In the genomic region with DNA sequence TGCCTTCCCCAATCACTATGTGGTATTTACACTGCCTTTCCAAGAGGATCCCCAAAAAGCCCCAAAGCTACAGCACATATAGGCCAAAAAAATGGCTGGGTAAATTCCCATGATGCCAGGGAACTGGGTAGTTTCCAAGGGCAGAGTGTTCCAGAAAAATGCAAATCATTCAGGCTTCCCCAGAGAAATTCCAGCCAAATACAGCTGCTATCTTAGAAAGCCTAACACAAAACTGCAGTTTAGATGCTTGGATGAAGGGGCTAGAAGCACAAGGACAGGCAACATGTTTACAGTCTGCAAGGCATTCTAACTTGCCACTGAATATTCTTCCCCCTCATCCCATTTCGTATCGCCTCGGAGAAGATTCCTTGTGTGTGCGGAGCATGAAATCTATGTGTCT, we compare ENCODE assay signal across 15 cellular contexts. TPM values are rescaled to one million over a fixed set of nuclear protein-coding genes. Genes with fewer than 3 reads are reported as not detected.
DNase-seq lines count a peak whose midpoint lies in the region; ATAC-seq, FAIRE-seq and TF ChIP-seq lines count a peak whose summit lies in the region.
"Had no signal": no experiment of that assay in that cellular context is flagged by ENCODE, and none has a peak within 500 bp of the region (broad histone marks: within the 10 kb centered on the region; RNA-seq: fewer than 3 reads in every experiment).

No MANE protein-coding gene starts in this region.

- CTCF ChIA-PET in CD8-positive, alpha-beta T cell (lab: Charles Lee) = no interaction called here
- CTCF ChIA-PET in GM12878 (lab: Yijun Ruan, JAX) = interaction anchor here (0.6 to 1.2 kb wide), 2 partner anchors 329 to 717 kb away, joined by 3 read pairs; no protein-coding TSS in a partner anchor

- H3K27me3 Mint-ChIP-seq in CD8-positive, alpha-beta T cell (ENCODE audit: low read depth) = no peaks in the 10 kb centered on the region
- H3K27me3 Mint-ChIP-seq in nephron (ENCODE audit: low read depth) = peaks cover 17% of the 10 kb centered on the region

- TF ChIP-seq POLR2A in GM12878 (IDR thresholded peaks at IDR 0.05; ENCODE audit: low read depth, low read length) = no peak

- peaks cover 23% of the 10 kb centered on the region for H3K36me3 Mint-ChIP-seq in CD8-positive, alpha-beta T cell
- H3K36me3 Mint-ChIP-seq in nephron (ENCODE audit: low read depth) = no peaks in the 10 kb centered on the region

- 96% methylated on average over 4 of the region's 4 CpGs for WGBS in GM12878 (ENCODE audit: insufficient coverage, insufficient replicate concordance, low lambda C conversion rate, missing lambda C conversion rate)

- no peak for ATAC-seq in CD8-positive, alpha-beta T cell
- no peak for ATAC-seq in GM12878
- ATAC-seq: left ventricle myocardium superior had no signal

- no TSS peak for BruUV-seq in GM12878 (replicated peaks; lab: Mats Ljungman, UMichigan)

- no peak for TF ChIP-seq CTCF in CD8-positive, alpha-beta T cell (IDR thresholded peaks at IDR 0.05)
- TF ChIP-seq CTCF in GM12878 (IDR thresholded peaks at IDR 0.05 in 2 of 3, conservative IDR thresholded peaks at IDR 0.05 in 1 of 3; ENCODE audit: control insufficient read depth in 2 of 3, extremely low read depth in 1 of 3, insufficient read depth in 1 of 3, low read depth in 3 of 3, low read length in 3 of 3) = no peak
- TF ChIP-seq CTCF in nephron (IDR thresholded peaks at IDR 0.05; ENCODE audit: unreplicated experiment in 3 of 3) = no peak

- peak overlapping the region; percentile 59 for H3K4me2 ChIP-seq in GM12878 (ENCODE audit: control insufficient read depth, insufficient read depth)

- POLR2A ChIA-PET in CD8-positive, alpha-beta T cell (lab: Charles Lee) = no interaction called here
- POLR2A ChIA-PET in GM12878 (lab: Charles Lee) = no interaction called here

- TF ChIP-seq RAD21 in GM12878 (IDR thresholded peaks at IDR 0.05; ENCODE audit: insufficient read depth, low read depth, low read length) = no peak

- no peaks in the 10 kb centered on the region for H3K9me3 ChIP-seq in CD8-positive, alpha-beta T cell (ENCODE audit: low read length)
- H3K9me3 ChIP-seq in HUES6 (ENCODE audit: control insufficient read depth, insufficient read depth, low read depth, low read length) (no peaks in the 10 kb centered on the region; the same call in 1 of the 2 replicates), GM12878 (replicated peaks; ENCODE audit: control insufficient read depth, insufficient read depth, low read length) (no peaks in the 10 kb centered on the region)
- H3K9me3 ChIP-seq: HAP-1 had no signal

- no peaks in the 10 kb centered on the region for H3K36me3 ChIP-seq in CD8-positive, alpha-beta T cell (ENCODE audit: insufficient read depth, low read length)
- H3K36me3 ChIP-seq in HUES6 (ENCODE audit: control insufficient read depth, insufficient read depth, low read length) (no peaks in the 10 kb centered on the region; the same call in 1 of the 2 replicates), GM12878 (ENCODE audit: control insufficient read depth in 2 of 2, insufficient read depth in 2 of 2, low read length in 1 of 2) (no peaks in the 10 kb centered on the region)

- no peaks in the 10 kb centered on the region for H3K9me3 Mint-ChIP-seq in CD8-positive, alpha-beta T cell
- H3K9me3 Mint-ChIP-seq in nephron = no peaks in the 10 kb centered on the region

- no peak for TF ChIP-seq EP300 in GM12878 (IDR thresholded peaks at IDR 0.05; ENCODE audit: borderline replicate concordance in 1 of 2, control insufficient read depth in 1 of 2, low read depth in 2 of 2, low read length in 2 of 2)

- no peaks in the 10 kb centered on the region; the same call in 1 of the 2 replicates for H4K20me1 ChIP-seq in GM12878 (ENCODE audit: control insufficient read depth, insufficient read depth)

- in situ Hi-C loops in GM12878 (cut with MboI) = loop anchor here (5.0 kb wide), 2 partner anchors 143 to 213 kb away; no protein-coding TSS in a partner anchor

- SMC1A ChIA-PET in GM12878 (lab: Charles Lee; ENCODE audit: uncharacterized antibody, unreplicated experiment) = no interaction called here

- intact Hi-C loops in CD8-positive, alpha-beta T cell (cut with DNase I, micrococcal nuclease) = loop anchor here (5.0 to 10.0 kb wide), 4 partner anchors 33 to 1625 kb away; a partner anchor contains a TSS
- intact Hi-C loops in GM12878 (cut with micrococcal nuclease; ENCODE audit: unreplicated experiment) = loop anchor here (5.0 kb wide), 1 partner anchor 238 kb away; no protein-coding TSS in a partner anchor

- no peak for DNase-seq in CD8-positive, alpha-beta T cell
- DNase-seq in GM12878 (ENCODE audit: low read depth, low spot score) = no peak
- DNase-seq in SK-N-DZ (ENCODE audit: low spot score) = no peak
- DNase-seq in NCI-H82 (lab: John Stamatoyannopoulos, UW) = no peak
- DNase-seq in NCI-H1048 (lab: John Stamatoyannopoulos, UW) = no peak
- DNase-seq in HuH-7.5 (ENCODE audit: low spot score) = no peak
- DNase-seq: activated CD4-positive, alpha-beta T cell treated with anti-CD3 and anti-CD28 coated beads, Interleukin-2, amount 50 U/mL, for 48 hours; aorta; left ventricle myocardium superior; NCI-H1105 treated with DMSO at 0.1 percent for 48 hours; stimulated activated CD4-positive, alpha-beta T cell treated with anti-CD3 and anti-CD28 coated beads, Interleukin-4, amount 100 ng/mL, for 24 hours had no signal

- peaks cover 73% of the 10 kb centered on the region for H3K4me1 Mint-ChIP-seq in CD8-positive, alpha-beta T cell (ENCODE audit: low read depth)
- H3K4me1 Mint-ChIP-seq in nephron = peaks cover 49% of the 10 kb centered on the region

- no peak for FAIRE-seq in GM12878 (lab: Jason Lieb, UNC)

- no peak overlapping the region for H2AFZ ChIP-seq in GM12878 (ENCODE audit: control insufficient read depth, low read depth, low read length)

- RAD21 ChIA-PET in GM12878 (lab: Charles Lee; ENCODE audit: unreplicated experiment) = no interaction called here

- H3K27ac Mint-ChIP-seq in CD8-positive, alpha-beta T cell = peak overlapping the region; percentile 41
- peak overlapping the region in 2 of 3 experiments; percentile 40 to 78 for H3K27ac Mint-ChIP-seq in nephron
- H3K27ac Mint-ChIP-seq: progenitor cell of endocrine pancreas had no signal

- no peak overlapping the region for H3K27ac ChIP-seq in CD8-positive, alpha-beta T cell (ENCODE audit: low read depth, low read length)
- no peak overlapping the region for H3K27ac ChIP-seq in HUES6 (ENCODE audit: low read depth, low read length)
- H3K27ac ChIP-seq in GM12878 (ENCODE audit: control insufficient read depth, insufficient read depth) = peak overlapping the region; percentile 32

- peaks cover 73% of the 10 kb centered on the region for H3K79me2 ChIP-seq in GM12878 (ENCODE audit: control insufficient read depth, insufficient read depth, low read length)

- no peaks in the 10 kb centered on the region for H3K27me3 ChIP-seq in CD8-positive, alpha-beta T cell (ENCODE audit: insufficient read depth, low read length)
- H3K27me3 ChIP-seq in HUES6 (ENCODE audit: control insufficient read depth, insufficient read depth, low read length) (peaks cover 6% of the 10 kb centered on the region; the same call in 1 of the 2 replicates), GM12878 (replicated peaks in 1 of 2; ENCODE audit: control insufficient read depth in 2 of 2, insufficient read depth in 2 of 2, low read length in 1 of 2) (no peaks in the 10 kb centered on the region)

- H3K4me3 Mint-ChIP-seq in CD8-positive, alpha-beta T cell = peak overlapping the region; percentile 54
- H3K4me3 Mint-ChIP-seq in nephron = peak overlapping the region in 2 of 3 experiments; percentile 16 to 53

- no peak overlapping the region for H3K4me3 ChIP-seq in CD8-positive, alpha-beta T cell (ENCODE audit: low read depth, low read length)
- H3K4me3 ChIP-seq in HUES6 (ENCODE audit: low read depth, low read length) (peak overlapping the region; percentile 14; the same call in 1 of the 2 replicates), GM12878 (0 out of 2 replicates have a peak overlapping the region, but pooled peaks have one; percentile 8)
- H3K4me3 ChIP-seq: HAP-1 had no signal

- peaks cover 66% of the 10 kb centered on the region for H3K4me1 ChIP-seq in CD8-positive, alpha-beta T cell (ENCODE audit: insufficient read depth, low read length)
- peaks cover 24% of the 10 kb centered on the region for H3K4me1 ChIP-seq in HUES6 (ENCODE audit: control insufficient read depth, insufficient read depth, low read length)
- peaks cover 16% of the 10 kb centered on the region for H3K4me1 ChIP-seq in GM12878 (ENCODE audit: control insufficient read depth, insufficient read depth, low read length)

- H3K9ac ChIP-seq in HUES6 (ENCODE audit: low read length) (peak overlapping the region; percentile 42), GM12878 (ENCODE audit: control insufficient read depth, insufficient read depth, low read length) (no peak overlapping the region)

TF ChIP-seq in GM12878, 131 proteins besides CTCF, POLR2A, EP300 and RAD21 (continues in another document):
- peak in 1 of 2 experiments; percentile 34; a peak in 1 of 4 replicates for TF ChIP-seq IKZF2 (IDR thresholded peaks at IDR 0.05)
- TF ChIP-seq, protein P1, sequence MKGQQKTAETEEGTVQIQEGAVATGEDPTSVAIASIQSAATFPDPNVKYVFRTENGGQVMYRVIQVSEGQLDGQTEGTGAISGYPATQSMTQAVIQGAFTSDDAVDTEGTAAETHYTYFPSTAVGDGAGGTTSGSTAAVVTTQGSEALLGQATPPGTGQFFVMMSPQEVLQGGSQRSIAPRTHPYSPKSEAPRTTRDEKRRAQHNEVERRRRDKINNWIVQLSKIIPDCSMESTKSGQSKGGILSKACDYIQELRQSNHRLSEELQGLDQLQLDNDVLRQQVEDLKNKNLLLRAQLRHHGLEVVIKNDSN (IDR thresholded peaks at IDR 0.05; ENCODE audit: borderline replicate concordance, extremely low read length, insufficient read depth, low read depth, low read length) = no peak

RNA-seq across cellular contexts. Expression of a gene that starts 6.2 kb away (rescaled TPM):
- 10 to 100 TPM; 97.2 to 97.3 TPM for total RNA-seq in CD8-positive, alpha-beta T cell
- total RNA-seq in GM12878 (2013; cell fraction: nucleolus; rRNA removed) = 11.4 and 11.6 TPM in 2 replicates
- total RNA-seq in GM12878 (2014; rRNA removed) = 0.65 and 0.96 TPM in 2 replicates
- total RNA-seq in GM12878 (2014; rRNA removed; fragmentation: Illumina TruSeq; extraction: Trizol) = 0.88 and 1.1 TPM in 2 replicates
- total RNA-seq in GM12878 (2021) = 1.6 and 2.4 TPM in 2 replicates
- polyA plus RNA-seq in GM12878 (2011; ENCODE audit: low read depth) = 4.7 TPM
- 7.0 and 8.3 TPM in 2 replicates for polyA plus RNA-seq in GM12878 (2011; rRNA removed)
- 7.5 and 8.5 TPM in 2 replicates for polyA plus RNA-seq in GM12878 (2011; cell fraction: cytosol; rRNA removed)
- 6.3 and 8.8 TPM in 2 replicates for polyA plus RNA-seq in GM12878 (2011; cell fraction: nucleus; rRNA removed)
- 5.2 and 6.1 TPM in 2 replicates for polyA plus RNA-seq in GM12878 (2012)
- polyA plus RNA-seq in GM12878 (2014; fragmentation: Illumina TruSeq; extraction: Trizol) = 1.4 and 1.6 TPM in 2 replicates
- polyA plus RNA-seq in GM12878 (2014; fragmentation: Nextera tagmentation; extraction: Ambion mirVana) = under 1 TPM; 0.64 to 0.72 TPM
- 0.70 TPM in 2 replicates for polyA plus RNA-seq in GM12878 (2014; rRNA removed)
- under 1 TPM; 0.58 to 0.79 TPM for polyA plus RNA-seq in GM12878 (2016; fragmentation: Nextera tagmentation; extraction: Ambion mirVana)
- polyA minus RNA-seq in GM12878 (2011; rRNA and poly(A)+ RNA removed) = 20.9 and 28.1 TPM in 2 replicates
- polyA minus RNA-seq in GM12878 (2011; cell fraction: cytosol; rRNA and poly(A)+ RNA removed) = 11.6 and 15.6 TPM in 2 replicates
- 9.1 and 21.0 TPM in 2 replicates for polyA minus RNA-seq in GM12878 (2011; cell fraction: nucleus; rRNA and poly(A)+ RNA removed)
- polyA plus RNA-seq in SK-N-DZ (2014; cell fraction: cytosol; rRNA removed) = 0.42 TPM in 2 replicates
- polyA plus RNA-seq in SK-N-DZ (2014; cell fraction: nucleus; rRNA removed) = 0.17 and 0.37 TPM in 2 replicates

Comparison
In these comparisons a context has a peak if more than half of its experiments do, and no peak if none do; other contexts are left out.
1. RNA of a gene that starts 6.2 kb away (total RNA-seq): 97.2 to 97.3 TPM in CD8-positive, alpha-beta T cell; 0.65 to 11.6 TPM in GM12878; every median in the first group is over 4 times any median in the second.